In genomic region chr22:48588151-48588880, GRCh38 we compare ENCODE assay signal across 28 cellular contexts.
"Had no signal": no experiment of that assay in that cellular context is flagged by ENCODE, and none has a peak within 500 bp of the region (broad histone marks: within the 10 kb centered on the region; RNA-seq: fewer than 3 reads in every experiment).

No MANE protein-coding gene starts in this region.

- H3K4me3 ChIP-seq: adrenal gland, body of pancreas, breast epithelium, Peyer's patch, SJCRH30, SK-N-MC had no signal

- DNase-seq: activated B cell treated with CpG ODN at 0.5 μM for 24 hours; activated CD4-positive, alpha-beta memory T cell treated with anti-CD3 and anti-CD28 coated beads for 36 hours; activated CD4-positive, alpha-beta T cell treated with anti-CD3 and anti-CD28 coated beads for 4 hours; activated CD4-positive, alpha-beta T cell treated with anti-CD3 and anti-CD28 coated beads, Interleukin-2, amount 50 U/mL, for 1 hour; activated CD4-positive, CD25-positive, alpha-beta regulatory T cell treated with anti-CD3 and anti-CD28 coated beads, Interleukin-2, amount 50 U/mL, for 72 hours; activated CD8-positive, alpha-beta memory T cell treated with anti-CD3 and anti-CD28 coated beads, Interleukin-2, amount 50 U/mL, for 4 hours; activated gamma-delta T cell treated with Interleukin-2 at 50 U/mL for 16 hours; activated naive CD4-positive, alpha-beta T cell treated with anti-CD3 and anti-CD28 coated beads for 36 hours; activated T-cell treated with anti-CD3 and anti-CD28 coated beads for 4 hours; activated T-cell treated with anti-CD3 and anti-CD28 coated beads, Interleukin-2, amount 50 U/mL, for 4 hours; adrenal gland; body of pancreas; NCI-H1105 treated with DMSO at 0.1 percent for 48 hours; NCI-H1436; NCI-H1694; NCI-H1930; NCI-H2081 treated with DMSO at 0.1 percent for 48 hours; NCI-H226; NCI-H446 treated with DMSO at 0.1 percent for 48 hours; NCI-H524 treated with DMSO at 0.1 percent for 48 hours; Peyer's patch; SHP77; SJCRH30 had no signal

- H3K9me3 ChIP-seq: adrenal gland, body of pancreas, breast epithelium, Peyer's patch, SJCRH30 had no signal

- H3K27me3 ChIP-seq: adrenal gland, body of pancreas, breast epithelium, Peyer's patch, SJCRH30 had no signal

- H3K4me1 ChIP-seq: adrenal gland, body of pancreas, breast epithelium, Peyer's patch, SJCRH30 had no signal

- H3K27ac ChIP-seq: adrenal gland, body of pancreas, breast epithelium, Peyer's patch, RWPE1, SJCRH30, SK-N-MC had no signal

- FAIRE-seq: astrocyte, TTC549 had no signal

- H3K36me3 ChIP-seq: adrenal gland, breast epithelium, Peyer's patch, SJCRH30 had no signal
